In genomic region chr15:57973534-57973933, GRCh38 we compare ENCODE assay signal across 27 cellular contexts.
"Had no signal": no experiment of that assay in that cellular context is flagged by ENCODE, and none has a peak within 500 bp of the region (broad histone marks: within the 10 kb centered on the region; RNA-seq: fewer than 3 reads in every experiment).

No MANE protein-coding gene starts in this region.

- H3K36me3 ChIP-seq: colonic mucosa, esophagus muscularis mucosa, esophagus squamous epithelium, gastrocnemius medialis, gastroesophageal sphincter, heart left ventricle had no signal

- H3K27me3 ChIP-seq: colonic mucosa, dorsolateral prefrontal cortex, esophagus muscularis mucosa, esophagus squamous epithelium, gastrocnemius medialis, gastroesophageal sphincter, heart left ventricle had no signal

- FAIRE-seq: colon, endometrium, endothelial cell of umbilical vein, frontal cortex had no signal

- H3K4me1 ChIP-seq: colonic mucosa, esophagus muscularis mucosa, esophagus squamous epithelium, foreskin keratinocyte, gastrocnemius medialis, gastroesophageal sphincter had no signal

- DNase-seq: colonic mucosa; cortex of kidney; dermis blood vessel endothelial cell; dorsolateral prefrontal cortex; effector CD4-positive, alpha-beta T cell; effector CD8-positive, alpha-beta T cell; effector memory CD4-positive, alpha-beta T cell; effector memory CD8-positive, alpha-beta T cell; endodermal cell; erythroblast; esophagus squamous epithelium; foreskin fibroblast; foreskin keratinocyte; foreskin melanocyte; gastrocnemius medialis; glutamatergic neuron; head of caudate nucleus; heart left ventricle had no signal

- ATAC-seq: effector memory CD8-positive, alpha-beta T cell; esophagus mucosa; foreskin keratinocyte; gastrocnemius medialis; gastroesophageal sphincter had no signal

- H3K4me3 ChIP-seq: colonic mucosa, coronary artery, dorsolateral prefrontal cortex, esophagus muscularis mucosa, esophagus squamous epithelium, gastrocnemius medialis, gastroesophageal sphincter, heart left ventricle had no signal

- H3K9me3 ChIP-seq: colonic mucosa, esophagus muscularis mucosa, esophagus squamous epithelium, gastrocnemius medialis, gastroesophageal sphincter, heart left ventricle had no signal

- H3K27ac ChIP-seq: colonic mucosa, coronary artery, dorsolateral prefrontal cortex, epithelial cell of prostate, esophagus muscularis mucosa, esophagus squamous epithelium, foreskin keratinocyte, gastrocnemius medialis, gastroesophageal sphincter, heart left ventricle had no signal
